Comparison of ENCODE assay signal across 2 cellular contexts in the genomic region with DNA sequence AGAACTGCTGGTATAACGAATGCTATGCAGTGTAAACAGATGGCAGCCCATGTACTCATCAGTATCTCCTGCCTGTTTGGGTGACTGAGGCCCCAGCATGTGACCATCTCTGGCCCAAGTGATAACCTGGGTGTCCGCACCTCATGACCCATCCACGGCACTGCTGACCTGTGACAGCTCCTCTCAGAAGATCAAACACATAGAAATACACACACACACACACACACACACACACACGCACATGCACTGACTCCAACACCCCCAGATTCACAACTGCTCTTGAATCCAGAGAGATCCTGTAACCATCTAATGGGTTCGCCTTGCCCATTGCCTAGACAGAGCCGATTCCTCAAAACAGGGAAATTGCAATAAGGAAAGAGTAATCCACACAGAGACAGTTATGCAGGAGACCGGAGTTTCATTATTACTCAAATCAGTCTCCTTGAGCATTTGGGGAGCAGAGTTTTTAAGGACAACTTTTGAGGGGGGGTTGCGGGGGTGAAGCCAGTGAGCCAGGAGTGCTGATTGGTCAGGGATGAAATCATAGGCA.
TF ChIP-seq lines count a peak whose summit lies in the region.

No MANE protein-coding gene starts in this region.

TF ChIP-seq in HEK293, 187 proteins besides CTCF, POLR2A, EP300 and RAD21:
- TF ChIP-seq ZNF169 (tag by site-specific recombination; IDR thresholded peaks at IDR 0.05) (no peak), ZBTB17 (tag by site-specific recombination; IDR thresholded peaks at IDR 0.05) (peak; percentile 72; the same call in 1 of the 2 replicates)
- TF ChIP-seq, protein P1, sequence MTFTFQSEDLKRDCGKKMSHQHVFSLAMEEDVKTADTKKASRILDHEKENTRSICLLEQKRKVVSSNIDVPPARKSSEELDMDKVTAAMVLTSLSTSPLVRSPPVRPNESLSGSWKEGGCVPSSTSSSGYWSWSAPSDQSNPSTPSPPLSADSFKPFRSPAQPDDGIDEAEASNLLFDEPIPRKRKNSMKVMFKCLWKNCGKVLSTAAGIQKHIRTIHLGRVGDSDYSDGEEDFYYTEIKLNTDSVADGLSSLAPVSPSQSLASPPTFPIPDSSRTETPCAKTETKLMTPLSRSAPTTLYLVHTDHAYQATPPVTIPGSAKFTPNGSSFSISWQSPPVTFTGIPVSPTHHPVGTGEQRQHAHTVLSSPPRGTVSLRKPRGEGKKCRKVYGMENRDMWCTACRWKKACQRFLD (tag by site-specific recombination; IDR thresholded peaks at IDR 0.05) = no peak

TF ChIP-seq in GM12878, 131 proteins besides CTCF, POLR2A, EP300 and RAD21:
- no peak for TF ChIP-seq PAX5 (IDR thresholded peaks at IDR 0.05; ENCODE audit: borderline replicate concordance, low read depth, low read length)
- TF ChIP-seq SIN3A (IDR thresholded peaks at IDR 0.05; ENCODE audit: low read depth, low read length) = no peak
- TF ChIP-seq JUNB (IDR thresholded peaks at IDR 0.05) = 0 out of 2 replicates have a peak, but pooled peaks have one; percentile 15
- TF ChIP-seq BCL11A (IDR thresholded peaks at IDR 0.05; ENCODE audit: low read depth, low read length) = no peak
TF ChIP-seq in GM12878: peak in this region for 1.
